ENCODE assay signal across 2 cellular contexts in the genomic region with DNA sequence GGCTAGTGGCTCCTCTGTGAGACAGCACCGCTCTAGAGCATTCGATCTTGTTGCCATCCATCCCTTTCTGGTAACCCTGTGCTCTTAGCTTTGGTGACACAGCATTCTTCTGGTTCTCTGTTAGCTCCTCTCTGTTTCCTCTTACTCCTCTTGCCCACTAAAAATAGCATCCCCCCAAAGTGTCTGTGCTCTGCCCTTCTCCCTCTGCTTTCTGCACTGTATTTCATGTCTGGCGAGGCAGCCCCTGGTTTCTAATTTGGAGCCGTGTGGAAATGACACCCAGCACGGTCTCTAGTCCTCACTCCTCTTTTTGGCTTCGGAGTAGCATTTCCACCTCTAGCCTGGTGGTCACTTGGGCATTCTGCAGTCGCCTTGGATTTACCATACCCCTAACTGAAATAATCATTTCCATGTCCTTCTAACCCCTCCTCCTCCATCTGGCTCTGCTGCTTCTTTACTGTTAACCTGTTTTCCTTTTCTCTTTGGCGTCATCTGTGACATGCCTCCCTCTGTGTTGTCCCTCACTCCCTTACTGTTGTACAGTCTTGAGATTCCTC.
TF ChIP-seq lines count a peak whose summit lies in the region.

No MANE protein-coding gene starts in this region.

TF ChIP-seq in GM23338, 12 proteins besides CTCF, POLR2A, EP300 and RAD21 (continues in another document):
- TF ChIP-seq ZNF331 (CRISPR knock-in tag; IDR thresholded peaks at IDR 0.05; ENCODE audit: low read depth), result no peak
- TF ChIP-seq, protein P1, sequence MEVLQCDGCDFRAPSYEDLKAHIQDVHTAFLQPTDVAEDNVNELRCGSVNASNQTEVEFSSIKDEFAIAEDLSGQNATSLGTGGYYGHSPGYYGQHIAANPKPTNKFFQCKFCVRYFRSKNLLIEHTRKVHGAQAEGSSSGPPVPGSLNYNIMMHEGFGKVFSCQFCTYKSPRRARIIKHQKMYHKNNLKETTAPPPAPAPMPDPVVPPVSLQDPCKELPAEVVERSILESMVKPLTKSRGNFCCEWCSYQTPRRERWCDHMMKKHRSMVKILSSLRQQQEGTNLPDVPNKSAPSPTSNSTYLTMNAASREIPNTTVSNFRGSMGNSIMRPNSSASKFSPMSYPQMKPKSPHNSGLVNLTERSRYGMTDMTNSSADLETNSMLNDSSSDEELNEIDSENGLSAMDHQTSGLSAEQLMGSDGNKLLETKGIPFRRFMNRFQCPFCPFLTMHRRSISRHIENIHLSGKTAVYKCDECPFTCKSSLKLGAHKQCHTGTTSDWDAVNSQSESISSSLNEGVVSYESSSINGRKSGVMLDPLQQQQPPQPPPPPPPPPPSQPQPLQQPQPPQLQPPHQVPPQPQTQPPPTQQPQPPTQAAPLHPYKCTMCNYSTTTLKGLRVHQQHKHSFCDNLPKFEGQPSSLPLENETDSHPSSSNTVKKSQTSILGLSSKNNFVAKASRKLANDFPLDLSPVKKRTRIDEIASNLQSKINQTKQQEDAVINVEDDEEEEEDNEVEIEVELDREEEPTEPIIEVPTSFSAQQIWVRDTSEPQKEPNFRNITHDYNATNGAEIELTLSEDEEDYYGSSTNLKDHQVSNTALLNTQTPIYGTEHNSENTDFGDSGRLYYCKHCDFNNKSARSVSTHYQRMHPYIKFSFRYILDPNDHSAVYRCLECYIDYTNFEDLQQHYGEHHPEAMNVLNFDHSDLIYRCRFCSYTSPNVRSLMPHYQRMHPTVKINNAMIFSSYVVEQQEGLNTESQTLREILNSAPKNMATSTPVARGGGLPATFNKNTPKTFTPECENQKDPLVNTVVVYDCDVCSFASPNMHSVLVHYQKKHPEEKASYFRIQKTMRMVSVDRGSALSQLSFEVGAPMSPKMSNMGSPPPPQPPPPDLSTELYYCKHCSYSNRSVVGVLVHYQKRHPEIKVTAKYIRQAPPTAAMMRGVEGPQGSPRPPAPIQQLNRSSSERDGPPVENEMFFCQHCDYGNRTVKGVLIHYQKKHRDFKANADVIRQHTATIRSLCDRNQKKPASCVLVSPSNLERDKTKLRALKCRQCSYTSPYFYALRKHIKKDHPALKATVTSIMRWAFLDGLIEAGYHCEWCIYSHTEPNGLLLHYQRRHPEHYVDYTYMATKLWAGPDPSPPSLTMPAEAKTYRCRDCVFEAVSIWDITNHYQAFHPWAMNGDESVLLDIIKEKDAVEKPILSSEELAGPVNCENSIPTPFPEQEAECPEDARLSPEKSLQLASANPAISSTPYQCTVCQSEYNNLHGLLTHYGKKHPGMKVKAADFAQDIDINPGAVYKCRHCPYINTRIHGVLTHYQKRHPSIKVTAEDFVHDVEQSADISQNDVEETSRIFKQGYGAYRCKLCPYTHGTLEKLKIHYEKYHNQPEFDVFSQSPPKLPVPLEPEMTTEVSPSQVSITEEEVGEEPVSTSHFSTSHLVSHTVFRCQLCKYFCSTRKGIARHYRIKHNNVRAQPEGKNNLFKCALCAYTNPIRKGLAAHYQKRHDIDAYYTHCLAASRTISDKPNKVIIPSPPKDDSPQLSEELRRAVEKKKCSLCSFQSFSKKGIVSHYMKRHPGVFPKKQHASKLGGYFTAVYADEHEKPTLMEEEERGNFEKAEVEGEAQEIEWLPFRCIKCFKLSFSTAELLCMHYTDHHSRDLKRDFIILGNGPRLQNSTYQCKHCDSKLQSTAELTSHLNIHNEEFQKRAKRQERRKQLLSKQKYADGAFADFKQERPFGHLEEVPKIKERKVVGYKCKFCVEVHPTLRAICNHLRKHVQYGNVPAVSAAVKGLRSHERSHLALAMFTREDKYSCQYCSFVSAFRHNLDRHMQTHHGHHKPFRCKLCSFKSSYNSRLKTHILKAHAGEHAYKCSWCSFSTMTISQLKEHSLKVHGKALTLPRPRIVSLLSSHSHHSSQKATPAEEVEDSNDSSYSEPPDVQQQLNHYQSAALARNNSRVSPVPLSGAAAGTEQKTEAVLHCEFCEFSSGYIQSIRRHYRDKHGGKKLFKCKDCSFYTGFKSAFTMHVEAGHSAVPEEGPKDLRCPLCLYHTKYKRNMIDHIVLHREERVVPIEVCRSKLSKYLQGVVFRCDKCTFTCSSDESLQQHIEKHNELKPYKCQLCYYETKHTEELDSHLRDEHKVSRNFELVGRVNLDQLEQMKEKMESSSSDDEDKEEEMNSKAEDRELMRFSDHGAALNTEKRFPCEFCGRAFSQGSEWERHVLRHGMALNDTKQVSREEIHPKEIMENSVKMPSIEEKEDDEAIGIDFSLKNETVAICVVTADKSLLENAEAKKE (CRISPR knock-in tag; IDR thresholded peaks at IDR 0.05), result no peak
- no peak for TF ChIP-seq EZH2phosphoT487 (IDR thresholded peaks at IDR 0.05; ENCODE audit: unreplicated experiment)
- no peak for TF ChIP-seq JUNB (IDR thresholded peaks at IDR 0.05; ENCODE audit: unreplicated experiment)
- no peak for TF ChIP-seq CREB1 (CRISPR knock-in tag; IDR thresholded peaks at IDR 0.05; ENCODE audit: low read depth)
- TF ChIP-seq NANOG (IDR thresholded peaks at IDR 0.05; ENCODE audit: borderline replicate concordance), result no peak
- TF ChIP-seq POLR2AphosphoS5 (IDR thresholded peaks at IDR 0.05; ENCODE audit: low read depth), result no peak
- TF ChIP-seq, protein P2, sequence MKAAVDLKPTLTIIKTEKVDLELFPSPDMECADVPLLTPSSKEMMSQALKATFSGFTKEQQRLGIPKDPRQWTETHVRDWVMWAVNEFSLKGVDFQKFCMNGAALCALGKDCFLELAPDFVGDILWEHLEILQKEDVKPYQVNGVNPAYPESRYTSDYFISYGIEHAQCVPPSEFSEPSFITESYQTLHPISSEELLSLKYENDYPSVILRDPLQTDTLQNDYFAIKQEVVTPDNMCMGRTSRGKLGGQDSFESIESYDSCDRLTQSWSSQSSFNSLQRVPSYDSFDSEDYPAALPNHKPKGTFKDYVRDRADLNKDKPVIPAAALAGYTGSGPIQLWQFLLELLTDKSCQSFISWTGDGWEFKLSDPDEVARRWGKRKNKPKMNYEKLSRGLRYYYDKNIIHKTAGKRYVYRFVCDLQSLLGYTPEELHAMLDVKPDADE (IDR thresholded peaks at IDR 0.05), result no peak
- TF ChIP-seq, protein P3, sequence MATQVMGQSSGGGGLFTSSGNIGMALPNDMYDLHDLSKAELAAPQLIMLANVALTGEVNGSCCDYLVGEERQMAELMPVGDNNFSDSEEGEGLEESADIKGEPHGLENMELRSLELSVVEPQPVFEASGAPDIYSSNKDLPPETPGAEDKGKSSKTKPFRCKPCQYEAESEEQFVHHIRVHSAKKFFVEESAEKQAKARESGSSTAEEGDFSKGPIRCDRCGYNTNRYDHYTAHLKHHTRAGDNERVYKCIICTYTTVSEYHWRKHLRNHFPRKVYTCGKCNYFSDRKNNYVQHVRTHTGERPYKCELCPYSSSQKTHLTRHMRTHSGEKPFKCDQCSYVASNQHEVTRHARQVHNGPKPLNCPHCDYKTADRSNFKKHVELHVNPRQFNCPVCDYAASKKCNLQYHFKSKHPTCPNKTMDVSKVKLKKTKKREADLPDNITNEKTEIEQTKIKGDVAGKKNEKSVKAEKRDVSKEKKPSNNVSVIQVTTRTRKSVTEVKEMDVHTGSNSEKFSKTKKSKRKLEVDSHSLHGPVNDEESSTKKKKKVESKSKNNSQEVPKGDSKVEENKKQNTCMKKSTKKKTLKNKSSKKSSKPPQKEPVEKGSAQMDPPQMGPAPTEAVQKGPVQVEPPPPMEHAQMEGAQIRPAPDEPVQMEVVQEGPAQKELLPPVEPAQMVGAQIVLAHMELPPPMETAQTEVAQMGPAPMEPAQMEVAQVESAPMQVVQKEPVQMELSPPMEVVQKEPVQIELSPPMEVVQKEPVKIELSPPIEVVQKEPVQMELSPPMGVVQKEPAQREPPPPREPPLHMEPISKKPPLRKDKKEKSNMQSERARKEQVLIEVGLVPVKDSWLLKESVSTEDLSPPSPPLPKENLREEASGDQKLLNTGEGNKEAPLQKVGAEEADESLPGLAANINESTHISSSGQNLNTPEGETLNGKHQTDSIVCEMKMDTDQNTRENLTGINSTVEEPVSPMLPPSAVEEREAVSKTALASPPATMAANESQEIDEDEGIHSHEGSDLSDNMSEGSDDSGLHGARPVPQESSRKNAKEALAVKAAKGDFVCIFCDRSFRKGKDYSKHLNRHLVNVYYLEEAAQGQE (IDR thresholded peaks at IDR 0.05; ENCODE audit: unreplicated experiment), result no peak

TF ChIP-seq in SK-N-SH, 30 proteins besides CTCF, POLR2A, EP300 and RAD21:
- TF ChIP-seq GATA2 (CRISPR knock-in tag; IDR thresholded peaks at IDR 0.05) (no peak), TAF1 (IDR thresholded peaks at IDR 0.05; ENCODE audit: borderline replicate concordance, low read depth, low read length) (no peak), FOXM1 (IDR thresholded peaks at IDR 0.05; ENCODE audit: low read depth) (no peak), NFIC (IDR thresholded peaks at IDR 0.05; ENCODE audit: borderline replicate concordance) (no peak), GABPA (IDR thresholded peaks at IDR 0.05; ENCODE audit: low read depth) (no peak), TCF12 (IDR thresholded peaks at IDR 0.05) (no peak), FOSL2 (IDR thresholded peaks at IDR 0.05; ENCODE audit: borderline replicate concordance, low read depth) (no peak), NRF1 (IDR thresholded peaks at IDR 0.05; ENCODE audit: low read depth, low read length) (no peak), MEF2A (IDR thresholded peaks at IDR 0.05; ENCODE audit: borderline replicate concordance, low read depth) (no peak), SIN3A (IDR thresholded peaks at IDR 0.05; ENCODE audit: borderline replicate concordance, low read depth, low read length) (no peak), MXI1 (IDR thresholded peaks at IDR 0.05; ENCODE audit: low read depth, low read length) (no peak), RCOR1 (IDR thresholded peaks at IDR 0.05; ENCODE audit: low read length) (no peak), TEAD4 (IDR thresholded peaks at IDR 0.05; ENCODE audit: borderline replicate concordance, insufficient read depth) (no peak)
- TF ChIP-seq, protein P4, sequence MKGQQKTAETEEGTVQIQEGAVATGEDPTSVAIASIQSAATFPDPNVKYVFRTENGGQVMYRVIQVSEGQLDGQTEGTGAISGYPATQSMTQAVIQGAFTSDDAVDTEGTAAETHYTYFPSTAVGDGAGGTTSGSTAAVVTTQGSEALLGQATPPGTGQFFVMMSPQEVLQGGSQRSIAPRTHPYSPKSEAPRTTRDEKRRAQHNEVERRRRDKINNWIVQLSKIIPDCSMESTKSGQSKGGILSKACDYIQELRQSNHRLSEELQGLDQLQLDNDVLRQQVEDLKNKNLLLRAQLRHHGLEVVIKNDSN (IDR thresholded peaks at IDR 0.05; ENCODE audit: borderline replicate concordance, low read depth), result no peak
- TF ChIP-seq, protein P5, sequence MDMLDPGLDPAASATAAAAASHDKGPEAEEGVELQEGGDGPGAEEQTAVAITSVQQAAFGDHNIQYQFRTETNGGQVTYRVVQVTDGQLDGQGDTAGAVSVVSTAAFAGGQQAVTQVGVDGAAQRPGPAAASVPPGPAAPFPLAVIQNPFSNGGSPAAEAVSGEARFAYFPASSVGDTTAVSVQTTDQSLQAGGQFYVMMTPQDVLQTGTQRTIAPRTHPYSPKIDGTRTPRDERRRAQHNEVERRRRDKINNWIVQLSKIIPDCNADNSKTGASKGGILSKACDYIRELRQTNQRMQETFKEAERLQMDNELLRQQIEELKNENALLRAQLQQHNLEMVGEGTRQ (IDR thresholded peaks at IDR 0.05; ENCODE audit: borderline replicate concordance, low read depth, low read length), result no peak
- TF ChIP-seq, protein P6, sequence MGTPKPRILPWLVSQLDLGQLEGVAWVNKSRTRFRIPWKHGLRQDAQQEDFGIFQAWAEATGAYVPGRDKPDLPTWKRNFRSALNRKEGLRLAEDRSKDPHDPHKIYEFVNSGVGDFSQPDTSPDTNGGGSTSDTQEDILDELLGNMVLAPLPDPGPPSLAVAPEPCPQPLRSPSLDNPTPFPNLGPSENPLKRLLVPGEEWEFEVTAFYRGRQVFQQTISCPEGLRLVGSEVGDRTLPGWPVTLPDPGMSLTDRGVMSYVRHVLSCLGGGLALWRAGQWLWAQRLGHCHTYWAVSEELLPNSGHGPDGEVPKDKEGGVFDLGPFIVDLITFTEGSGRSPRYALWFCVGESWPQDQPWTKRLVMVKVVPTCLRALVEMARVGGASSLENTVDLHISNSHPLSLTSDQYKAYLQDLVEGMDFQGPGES (IDR thresholded peaks at IDR 0.05; ENCODE audit: low read depth, low read length), result no peak
- TF ChIP-seq, protein P3 (IDR thresholded peaks at IDR 0.05; ENCODE audit: low read depth, low read length), result no peak
